Comparison of ENCODE assay signal across 22 cellular contexts in genomic region chr12:40198601-40199000, GRCh38.
"Had no signal": no experiment of that assay in that cellular context is flagged by ENCODE, and none has a peak within 500 bp of the region (broad histone marks: within the 10 kb centered on the region; RNA-seq: fewer than 3 reads in every experiment).

No MANE protein-coding gene starts in this region.

- H3K36me3 ChIP-seq: brain microvascular endothelial cell, gastrocnemius medialis, left ventricle myocardium inferior, tibial nerve had no signal

- H3K9me3 ChIP-seq: gastrocnemius medialis, tibial nerve had no signal

- H3K4me3 ChIP-seq: dorsolateral prefrontal cortex, gastrocnemius medialis, left ventricle myocardium inferior, tibial nerve had no signal

- DNase-seq: activated CD4-positive, alpha-beta T cell treated with anti-CD3 and anti-CD28 coated beads, Interleukin-2, amount 50 U/mL, for 1 hour; activated CD8-positive, alpha-beta memory T cell treated with anti-CD3 and anti-CD28 coated beads for 24 hours; activated CD8-positive, alpha-beta memory T cell treated with anti-CD3 and anti-CD28 coated beads, Interleukin-2, amount 50 U/mL, for 48 hours; activated effector memory CD4-positive, alpha-beta T cell treated with Interleukin-2 at 50 U/mL for 16 hours; activated naive CD4-positive, alpha-beta T cell treated with anti-CD3 and anti-CD28 coated beads, Interleukin-2, amount 10 ng/mL, durations not matched to agents 7 days and 5 days; activated naive CD8-positive, alpha-beta T cell treated with anti-CD3 and anti-CD28 coated beads, Interleukin-2, amount 50 U/mL, for 24 hours; activated T-cell treated with anti-CD3 and anti-CD28 coated beads, Interleukin-2, amount 50 U/mL, for 48 hours; aorta; brain microvascular endothelial cell; central memory CD4-positive, alpha-beta T cell; dorsolateral prefrontal cortex; gastrocnemius medialis; head of caudate nucleus; left ventricle myocardium inferior; occipital lobe; posterior cingulate gyrus; stimulated activated CD4-positive, alpha-beta T cell treated with anti-CD3 and anti-CD28 coated beads, Interleukin-1b, Interleukin-23, amount 100 ng/mL, for 48 hours; stimulated activated CD8-positive, alpha-beta memory T cell treated with anti-CD3 and anti-CD28 coated beads, Interleukin-4, amount 100 ng/mL, for 48 hours; stimulated activated naive CD4-positive, alpha-beta T cell treated with Interleukin-2 at 50 U/mL for 16 hours; T1000 had no signal

- H3K4me1 ChIP-seq: gastrocnemius medialis, left ventricle myocardium inferior, tibial nerve had no signal

- H3K27me3 ChIP-seq: brain microvascular endothelial cell, dorsolateral prefrontal cortex, gastrocnemius medialis, tibial nerve had no signal

- H3K27ac ChIP-seq: brain microvascular endothelial cell, epithelial cell of prostate, gastrocnemius medialis, left ventricle myocardium inferior, tibial nerve had no signal
